Comparison of ENCODE assay signal across 9 cellular contexts in the genomic region with DNA sequence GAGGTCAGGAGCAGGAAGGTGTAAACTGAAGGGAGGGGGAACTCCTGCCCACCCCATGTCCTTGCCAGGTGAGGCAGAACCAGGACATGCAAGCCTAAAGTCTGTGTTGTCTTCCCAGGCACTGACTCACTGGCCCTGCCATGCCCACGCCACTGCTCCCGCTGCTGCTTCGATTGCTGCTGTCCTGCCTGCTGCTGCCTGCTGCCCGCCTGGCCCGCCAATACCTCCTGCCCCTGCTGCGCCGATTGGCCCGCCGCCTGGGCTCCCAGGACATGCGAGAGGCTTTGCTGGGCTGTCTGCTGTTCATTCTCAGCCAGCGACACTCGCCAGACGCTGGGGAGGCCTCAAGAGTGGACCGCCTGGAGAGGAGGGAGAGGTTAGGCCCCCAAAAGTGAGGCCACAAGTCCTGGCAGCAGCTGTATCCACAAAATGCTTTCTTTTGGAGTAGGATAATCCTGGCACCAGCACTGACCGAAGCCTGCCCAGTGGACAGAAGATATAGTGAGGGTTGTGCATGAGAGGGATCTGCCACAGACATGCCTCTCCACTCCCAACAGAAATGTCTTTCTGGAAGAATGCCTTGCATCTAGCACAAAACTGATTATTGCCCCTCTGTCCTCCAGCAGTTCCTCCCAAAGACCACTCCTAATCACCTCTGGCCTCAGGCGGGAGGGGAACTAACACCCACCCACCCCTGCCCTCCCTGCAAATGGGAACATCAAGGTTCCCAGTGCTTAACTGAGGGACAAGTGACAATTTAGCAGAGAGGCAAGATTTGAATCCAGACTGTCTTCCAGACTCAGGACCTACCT. TPM values are rescaled to one million over a fixed set of nuclear protein-coding genes. Genes with fewer than 3 reads are reported as not detected.
A peak's percentile ranks its signal among the peaks of the same experiment; 100 is the strongest.
DNase-seq lines count a peak whose midpoint lies in the region; ATAC-seq and TF ChIP-seq lines count a peak whose summit lies in the region.
"Had no signal": no experiment of that assay in that cellular context is flagged by ENCODE, and none has a peak within 500 bp of the region (broad histone marks: within the 10 kb centered on the region; RNA-seq: fewer than 3 reads in every experiment).

No MANE protein-coding gene starts in this region.

- no TSS peak for BruUV-seq in OCI-LY7 (replicated peaks; lab: Mats Ljungman, UMichigan)

- no peaks in the 10 kb centered on the region for H3K9me2 ChIP-seq in OCI-LY7 (ENCODE audit: insufficient read depth, low read length)

- H3K36me3 Mint-ChIP-seq in glutamatergic neuron (ENCODE audit: unreplicated experiment): no peaks in the 10 kb centered on the region
- H3K36me3 Mint-ChIP-seq in effector memory CD8-positive, alpha-beta T cell (ENCODE audit: insufficient read depth): no peaks in the 10 kb centered on the region
- H3K36me3 Mint-ChIP-seq: mesothelial cell of epicardium had no signal

- H2AFZ ChIP-seq in OCI-LY7 (ENCODE audit: low read length) (0 out of 2 replicates have a peak overlapping the region, but pooled peaks have one; percentile 75), osteoblast (ENCODE audit: low read length) (peak overlapping the region; percentile 32)

- H4K20me1 ChIP-seq in OCI-LY7 (ENCODE audit: insufficient read depth, low read length) (no peaks in the 10 kb centered on the region), osteoblast (ENCODE audit: insufficient read depth, low read length) (no peaks in the 10 kb centered on the region)

- no peaks in the 10 kb centered on the region for H3K9me3 ChIP-seq in OCI-LY7 (ENCODE audit: low read length)
- no peaks in the 10 kb centered on the region for H3K9me3 ChIP-seq in osteoblast (ENCODE audit: low read depth, low read length)

- H3K27ac ChIP-seq in C4-2B: peak overlapping the region; percentile 92
- peak overlapping the region; percentile 47 for H3K27ac ChIP-seq in OCI-LY7 (ENCODE audit: low read depth, low read length, poor library complexity, severe bottlenecking)
- no peak overlapping the region for H3K27ac ChIP-seq in osteoblast (ENCODE audit: low read depth, low read length)

- H3K4me2 ChIP-seq in OCI-LY7 (ENCODE audit: low read length): no peak overlapping the region
- no peak overlapping the region for H3K4me2 ChIP-seq in osteoblast (ENCODE audit: insufficient read depth, low read length)

- H3K79me2 ChIP-seq in OCI-LY7 (ENCODE audit: insufficient read depth, low read depth, low read length) (no peaks in the 10 kb centered on the region), osteoblast (ENCODE audit: insufficient read depth, low read length) (no peaks in the 10 kb centered on the region)

- DNase-seq in OCI-LY7 (ENCODE audit: low spot score) (no peak), glutamatergic neuron (peak; percentile 62), osteoblast (ENCODE audit: insufficient read length, low spot score, missing footprints) (peak; percentile 88), DMS153 treated with DMSO at 0.1 percent for 48 hours (lab: John Stamatoyannopoulos, UW; ENCODE audit: unreplicated experiment) (no peak)
- no peak for DNase-seq in effector memory CD8-positive, alpha-beta T cell

- ATAC-seq in GM19452 (IDR thresholded peaks at IDR 0.05; ENCODE audit: unreplicated experiment) (no peak), HG02759 (IDR thresholded peaks at IDR 0.05; ENCODE audit: unreplicated experiment) (no peak)
- ATAC-seq in effector memory CD8-positive, alpha-beta T cell (replicated peaks): no peak

- POLR2A ChIA-PET in OCI-LY7 (lab: Charles Lee): interaction anchor here (1.6 kb wide), 1 partner anchor 11 kb away, joined by 5 read pairs; no protein-coding TSS in a partner anchor

- H3K4me1 ChIP-seq in OCI-LY7 (ENCODE audit: insufficient read depth, low read length, poor library complexity, severe bottlenecking) (peaks cover 52% of the 10 kb centered on the region), osteoblast (ENCODE audit: insufficient read depth, low read length) (peaks cover 27% of the 10 kb centered on the region)

- TF ChIP-seq CTCF in C4-2B (conservative IDR thresholded peaks at IDR 0.05): no peak
- TF ChIP-seq CTCF in OCI-LY7 (conservative IDR thresholded peaks at IDR 0.05; ENCODE audit: low read length): no peak
- TF ChIP-seq CTCF in glutamatergic neuron (IDR thresholded peaks at IDR 0.05; ENCODE audit: partially characterized antibody, unreplicated experiment): no peak
- no peak for TF ChIP-seq CTCF in osteoblast (IDR thresholded peaks at IDR 0.05; ENCODE audit: extremely low read depth, low read depth, low read length)

- no peaks in the 10 kb centered on the region for H3K9me3 Mint-ChIP-seq in glutamatergic neuron (ENCODE audit: unreplicated experiment)
- no peaks in the 10 kb centered on the region for H3K9me3 Mint-ChIP-seq in effector memory CD8-positive, alpha-beta T cell
- H3K9me3 Mint-ChIP-seq: mesothelial cell of epicardium had no signal

- H3K4me1 Mint-ChIP-seq in glutamatergic neuron (ENCODE audit: low read depth, unreplicated experiment): peaks cover 8% of the 10 kb centered on the region
- H3K4me1 Mint-ChIP-seq in effector memory CD8-positive, alpha-beta T cell (ENCODE audit: low read depth in 2 of 2): peaks cover under 1 to 10% of the 10 kb centered on the region in 2 donors

- H3K27me3 Mint-ChIP-seq in glutamatergic neuron (ENCODE audit: unreplicated experiment): peaks cover 1% of the 10 kb centered on the region
- peaks cover 18 to 36% of the 10 kb centered on the region in 2 donors for H3K27me3 Mint-ChIP-seq in effector memory CD8-positive, alpha-beta T cell

- intact Hi-C loops in OCI-LY7 (cut with micrococcal nuclease; ENCODE audit: unreplicated experiment): no loop called here

- no peak overlapping the region for H3K27ac Mint-ChIP-seq in glutamatergic neuron (ENCODE audit: unreplicated experiment)
- H3K27ac Mint-ChIP-seq in effector memory CD8-positive, alpha-beta T cell: no peak overlapping the region
- H3K27ac Mint-ChIP-seq: mesothelial cell of epicardium had no signal

- CTCF ChIA-PET in OCI-LY7 (lab: Charles Lee; ENCODE audit: unreplicated experiment): no interaction called here

- H3K4me3 Mint-ChIP-seq in glutamatergic neuron (ENCODE audit: unreplicated experiment): peak overlapping the region; percentile 37
- no peak overlapping the region for H3K4me3 Mint-ChIP-seq in effector memory CD8-positive, alpha-beta T cell

- H3K36me3 ChIP-seq in OCI-LY7 (ENCODE audit: insufficient read depth, low read length) (no peaks in the 10 kb centered on the region), osteoblast (ENCODE audit: insufficient read depth, low read length) (no peaks in the 10 kb centered on the region)

- H3K27me3 ChIP-seq in osteoblast (ENCODE audit: insufficient read depth, low read length): no peaks in the 10 kb centered on the region

- H3K4me3 ChIP-seq in OCI-LY7 (ENCODE audit: low read depth, low read length, poor library complexity, severe bottlenecking) (no peak overlapping the region), osteoblast (ENCODE audit: insufficient read depth, low read length) (no peak overlapping the region)

RNA-seq across cellular contexts. Expression of gene MYMX, which starts 0.8 kb away (rescaled TPM):
- not detected in 2 replicates for total RNA-seq in OCI-LY7 (2014; rRNA removed; shearing (Covaris generic))
- total RNA-seq in OCI-LY7 (2022): not detected in 2 replicates
- 0.91 TPM for total RNA-seq in glutamatergic neuron (ENCODE audit: unreplicated experiment)
- total RNA-seq in osteoblast: not detected in 2 replicates
- total RNA-seq: mesothelial cell of epicardium had no signal

RNA-seq across cellular contexts. Expression of gene SLC29A1, which starts 5.9 kb away (rescaled TPM):
- total RNA-seq in OCI-LY7 (2014; rRNA removed; shearing (Covaris generic)): 51.5 and 52.6 TPM in 2 replicates
- 54.1 and 64.6 TPM in 2 replicates for total RNA-seq in OCI-LY7 (2022)
- 20.0 TPM for total RNA-seq in glutamatergic neuron (ENCODE audit: unreplicated experiment)
- total RNA-seq in osteoblast: 8.0 and 10.0 TPM in 2 replicates

RNA-seq across cellular contexts. Expression of gene HSP90AB1, which starts 29.4 kb away (rescaled TPM):
- 911 and 1,004 TPM in 2 replicates for total RNA-seq in OCI-LY7 (2014; rRNA removed; shearing (Covaris generic))
- total RNA-seq in OCI-LY7 (2022) (1,055 and 1,282 TPM in 2 replicates), glutamatergic neuron (ENCODE audit: unreplicated experiment) (771 TPM), osteoblast (676 and 702 TPM in 2 replicates)

RNA-seq across cellular contexts. Expression of gene SLC35B2, which starts 39.8 kb away (rescaled TPM):
- 10.1 and 13.9 TPM in 2 replicates for total RNA-seq in OCI-LY7 (2014; rRNA removed; shearing (Covaris generic))
- total RNA-seq in OCI-LY7 (2022): 15.3 and 16.5 TPM in 2 replicates
- 71.8 TPM for total RNA-seq in glutamatergic neuron (ENCODE audit: unreplicated experiment)
- total RNA-seq in osteoblast: 86.0 and 94.1 TPM in 2 replicates

RNA-seq across cellular contexts. Expression of gene NFKBIE, which starts 47.8 kb away (rescaled TPM):
- 27.5 and 43.1 TPM in 2 replicates for total RNA-seq in OCI-LY7 (2014; rRNA removed; shearing (Covaris generic))
- total RNA-seq in OCI-LY7 (2022) (22.4 and 24.8 TPM in 2 replicates), glutamatergic neuron (ENCODE audit: unreplicated experiment) (15.3 TPM), osteoblast (3.2 and 4.7 TPM in 2 replicates)

Comparison
In these comparisons a context has a peak if more than half of its experiments do, and no peak if none do; other contexts are left out.
1. DNase-seq: peak in glutamatergic neuron (single experiment) and osteoblast (single experiment); none in OCI-LY7 (single experiment), DMS153 treated with DMSO at 0.1 percent for 48 hours (single experiment) and effector memory CD8-positive, alpha-beta T cell (0 of 3).